ENCODE assay signal across 1 cellular context in the genomic region with DNA sequence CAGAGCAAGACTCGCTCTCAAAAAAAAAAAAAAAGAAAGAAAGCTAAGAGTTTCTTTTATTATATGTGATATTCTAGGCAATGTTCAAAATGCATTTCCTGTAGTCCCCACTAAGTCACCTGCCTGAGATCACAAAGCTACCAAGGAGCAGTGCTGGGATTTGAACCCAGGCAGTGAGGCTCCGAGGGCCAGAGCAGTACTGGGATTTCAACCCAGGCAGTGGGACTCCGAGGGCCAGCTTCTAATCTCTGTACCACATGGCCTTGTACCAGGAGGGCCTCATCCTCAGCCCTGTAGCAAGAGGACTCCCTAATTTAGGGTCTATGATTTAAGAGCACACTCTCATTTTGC.
TF ChIP-seq lines count a peak whose summit lies in the region.

No MANE protein-coding gene starts in this region.

TF ChIP-seq in WTC11, 78 proteins besides CTCF, POLR2A, EP300 and RAD21 (continued from another document):
- TF ChIP-seq GRHL2 (CRISPR knock-in tag; IDR thresholded peaks at IDR 0.05; ENCODE audit: insufficient replicate concordance, severe bottlenecking) (no peak), MYBL2 (CRISPR knock-in tag; IDR thresholded peaks at IDR 0.05) (no peak)
